21 cellular contexts compared by ENCODE assay signal in genomic region chr9:89109666-89110065, GRCh38.
"Had no signal": no experiment of that assay in that cellular context is flagged by ENCODE, and none has a peak within 500 bp of the region (broad histone marks: within the 10 kb centered on the region; RNA-seq: fewer than 3 reads in every experiment).

No MANE protein-coding gene starts in this region.

- H3K36me3 ChIP-seq: ascending aorta, sigmoid colon had no signal

- DNase-seq: activated CD4-positive, alpha-beta T cell treated with anti-CD3 and anti-CD28 coated beads, Interleukin-2, amount 50 U/mL, for 1 hour; activated CD8-positive, alpha-beta T cell treated with anti-CD3 and anti-CD28 coated beads, Interleukin-2, amount 10 ng/mL, durations not matched to agents 7 days and 5 days; activated gamma-delta T cell treated with Interleukin-2 at 50 U/mL for 16 hours; activated T-cell treated with anti-CD3 and anti-CD28 coated beads, Interleukin-2, amount 50 U/mL, for 1 hour; endodermal cell; foreskin melanocyte; glutamatergic neuron; immature natural killer cell; kidney glomerular epithelial cell; naive B cell; occipital lobe; sigmoid colon; stimulated activated CD4-positive, alpha-beta T cell treated with anti-CD3 and anti-CD28 coated beads, Interleukin-15, amount 100 ng/mL, for 24 hours had no signal

- H3K27me3 ChIP-seq: ascending aorta, hepatocyte, sigmoid colon had no signal

- H3K4me3 ChIP-seq: ascending aorta, coronary artery, hepatocyte, sigmoid colon, smooth muscle cell had no signal

- H3K27ac ChIP-seq: ascending aorta, coronary artery, hepatocyte, sigmoid colon, VCaP had no signal

- H3K4me1 ChIP-seq: ascending aorta, sigmoid colon had no signal

- ATAC-seq: activated CD4-positive, CD25-positive, alpha-beta regulatory T cell treated with anti-CD3 and anti-CD28 coated beads, Interleukin-2, amount 50 U/mL, for 24 hours; activated CD8-positive, alpha-beta T cell treated with anti-CD3 and anti-CD28 coated beads, Interleukin-2, amount 10 ng/mL, durations not matched to agents 7 days and 5 days; SK-N-SH treated with all-trans-retinoic acid at 6 μM for 48 hours; stimulated activated memory B cell treated with anti-CD40 and anti-IgM and Interleukin-4, amounts not matched to agents 10 μg/mL and 1 μg/mL and 100 μg/mL, for 72 hours had no signal

- H3K9me3 ChIP-seq: ascending aorta, sigmoid colon had no signal
